Comparison of ENCODE assay signal across 36 cellular contexts in genomic region chr14:61254803-61255526, GRCh38. TPM values are rescaled to one million over a fixed set of nuclear protein-coding genes. Genes with fewer than 3 reads are reported as not detected.
DNase-seq lines count a peak whose midpoint lies in the region; ATAC-seq, FAIRE-seq and TF ChIP-seq lines count a peak whose summit lies in the region.
"Had no signal": no experiment of that assay in that cellular context is flagged by ENCODE, and none has a peak within 500 bp of the region (broad histone marks: within the 10 kb centered on the region; RNA-seq: fewer than 3 reads in every experiment).

No MANE protein-coding gene starts in this region.

- H2BK20ac ChIP-seq in H1 (ENCODE audit: low read length): no peak overlapping the region

- no peaks in the 10 kb centered on the region for H4K20me1 ChIP-seq in BLaER1
- H4K20me1 ChIP-seq in H1 (replicated peaks in 1 of 2; ENCODE audit: control insufficient read depth in 1 of 2, insufficient read depth in 2 of 2, low read length in 2 of 2): no peaks in the 10 kb centered on the region

- POLR2A ChIA-PET in H1 (lab: Charles Lee; ENCODE audit: partially characterized antibody): interaction anchor here (1.1 to 1.2 kb wide), 2 partner anchors 274 to 596 kb away, joined by 3 read pairs; partner anchors contain the start of genes SLC38A6 and TRMT5

- H3K23ac ChIP-seq in H1 (ENCODE audit: insufficient read length): no peak overlapping the region

- no peak overlapping the region for H2BK15ac ChIP-seq in H1 (ENCODE audit: low read length)

- TF ChIP-seq EP300 in H1 (IDR thresholded peaks at IDR 0.05; ENCODE audit: borderline replicate concordance in 1 of 2, low read depth in 2 of 2, low read length in 2 of 2): no peak

- peak; percentile 52 for FAIRE-seq in H1 (lab: Jason Lieb, UNC)
- FAIRE-seq in D721Med (lab: Jason Lieb, UNC): no peak
- FAIRE-seq: TTC549 had no signal

- H3K9ac ChIP-seq in BLaER1 (no peak overlapping the region), HUES48 (ENCODE audit: low read depth, low read length) (no peak overlapping the region), H1 (replicated peaks in 1 of 4; ENCODE audit: extremely low read depth in 1 of 4, low read depth in 3 of 4, low read length in 3 of 4) (no peak overlapping the region)

- DNase-seq in H1 (ENCODE audit: low read depth in 1 of 2, low spot score in 2 of 2) (peak in 1 of 2 experiments; percentile 50), nephron progenitor cell (peak; percentile 25), inferior parietal cortex (ENCODE audit: extremely low spot score) (no peak), NOMO-1 treated with dmso at 0.1 percent for 144 hours (lab: John Stamatoyannopoulos, UW; ENCODE audit: unreplicated experiment) (no peak), left cardiac atrium (no peak), D721Med (ENCODE audit: insufficient read length, low spot score) (no peak)
- DNase-seq: activated CD4-positive, alpha-beta memory T cell treated with anti-CD3 and anti-CD28 coated beads, Interleukin-2, amount 10 ng/mL, durations not matched to agents 7 days and 5 days; activated CD4-positive, CD25-positive, alpha-beta regulatory T cell treated with anti-CD3 and anti-CD28 coated beads, Interleukin-2, amount 50 U/mL, for 72 hours; activated CD8-positive, alpha-beta memory T cell treated with anti-CD3 and anti-CD28 coated beads, Interleukin-2, amount 50 U/mL, for 48 hours; CD4-positive, alpha-beta memory T cell; effector memory CD8-positive, alpha-beta T cell; foreskin fibroblast; GDM1; heart right ventricle; HFFc6; left ventricle myocardium superior; naive thymus-derived CD8-positive, alpha-beta T cell; NCI-H1048; NCI-H187 treated with DMSO at 0.1 percent for 48 hours; NCI-H526 treated with DMSO at 0.1 percent for 48 hours; retina; stimulated activated CD4-positive, alpha-beta T cell treated with anti-CD3 and anti-CD28 coated beads, Interleukin-1b, Interleukin-23, amount 100 ng/mL, for 48 hours; stimulated activated CD8-positive, alpha-beta memory T cell treated with anti-CD3 and anti-CD28 coated beads, Interleukin-4, amount 100 ng/mL, for 48 hours; stimulated activated naive CD8-positive, alpha-beta T cell treated with anti-CD3 and anti-CD28 coated beads, Interleukin-15, amount 100 ng/mL, for 72 hours had no signal

- H3K4me1 ChIP-seq in BLaER1 (peaks cover 22% of the 10 kb centered on the region), HUES48 (ENCODE audit: control insufficient read depth, insufficient read depth, low read length) (peaks cover 18% of the 10 kb centered on the region), H1 (replicated peaks in 1 of 4; ENCODE audit: control insufficient read depth in 3 of 4, insufficient read depth in 4 of 4, low read length in 3 of 4) (peaks cover 0 to 3% (median 0%) of the 10 kb centered on the region in 4 experiments; a peak in 5 of 7 replicates)

- H3K79me2 ChIP-seq in H1 (ENCODE audit: control insufficient read depth in 1 of 2, insufficient read depth in 2 of 2, low read length in 2 of 2): no peaks in the 10 kb centered on the region

- 20% methylated on average over 8 of the region's 8 CpGs; no CpG with 5 or more reads in 1 of the 2 experiments for WGBS in H1 (ENCODE audit: extremely low coverage in 1 of 2, insufficient coverage in 1 of 2, insufficient read length in 1 of 2, insufficient replicate concordance in 2 of 2, low coverage in 1 of 2, low lambda C conversion rate in 2 of 2, missing lambda C conversion rate in 1 of 2), 2 experiments

- H3K27ac Mint-ChIP-seq in nephron progenitor cell: no peak overlapping the region
- H3K27ac Mint-ChIP-seq: activated CD4-positive, alpha-beta memory T cell treated with anti-CD3 and anti-CD28 coated beads, Interleukin-2, amount 10 ng/mL, durations not matched to agents 7 days and 5 days; activated naive CD4-positive, alpha-beta T cell treated with anti-CD3 and anti-CD28 coated beads, Interleukin-2, amount 50 U/mL, for 24 hours; activated T-helper 17 cell treated with anti-CD3 and anti-CD28 coated beads, Interleukin-2, amount 50 U/mL, for 72 hours; CD4-positive, alpha-beta memory T cell; effector memory CD8-positive, alpha-beta T cell; HFFc6; IgD-negative memory B cell; naive thymus-derived CD8-positive, alpha-beta T cell; stimulated activated naive CD8-positive, alpha-beta T cell treated with anti-CD3 and anti-CD28 coated beads, Interleukin-15, amount 100 ng/mL, for 72 hours; T-helper 1 cell treated with Interleukin-12 subunit alpha and Interleukin-12 subunit beta and Interleukin-4 antibody, amounts not matched to agents 30 μg/mL and 1 μg/mL, for 36 hours had no signal

- no peak overlapping the region for H2AK5ac ChIP-seq in H1 (ENCODE audit: low read depth, low read length)

- CTCF ChIA-PET in H1 (lab: Charles Lee; ENCODE audit: partially characterized antibody): interaction anchor here (0.6 to 4.0 kb wide), 10 partner anchors 8 to 1060 kb away, joined by 3 to 30 read pairs (median 4); no protein-coding TSS in a partner anchor

- peaks cover 71% of the 10 kb centered on the region for H3K4me1 Mint-ChIP-seq in nephron progenitor cell
- H3K4me1 Mint-ChIP-seq: activated naive CD4-positive, alpha-beta T cell treated with anti-CD3 and anti-CD28 coated beads, Interleukin-2, amount 50 U/mL, for 24 hours; activated T-helper 17 cell treated with anti-CD3 and anti-CD28 coated beads, Interleukin-2, amount 50 U/mL, for 72 hours; stimulated activated naive CD8-positive, alpha-beta T cell treated with anti-CD3 and anti-CD28 coated beads, Interleukin-15, amount 100 ng/mL, for 72 hours had no signal

- no peak overlapping the region for H4K8ac ChIP-seq in H1 (ENCODE audit: extremely low read depth, insufficient read depth, low read length)

- H2BK120ac ChIP-seq in H1 (replicated peaks; ENCODE audit: low read depth, low read length): no peak overlapping the region

- H2BK5ac ChIP-seq in H1 (ENCODE audit: low read depth, low read length): no peak overlapping the region

- peaks cover 14% of the 10 kb centered on the region for H3K27me3 Mint-ChIP-seq in nephron progenitor cell (ENCODE audit: low read depth, poor library complexity)

- H3K27me3 ChIP-seq in BLaER1 (no peaks in the 10 kb centered on the region), HUES48 (ENCODE audit: control insufficient read depth, insufficient read depth, low read length) (peaks cover 33% of the 10 kb centered on the region), H1 (replicated peaks in 1 of 4; ENCODE audit: control insufficient read depth in 3 of 4, extremely low read depth in 1 of 4, insufficient read depth in 3 of 4, low read length in 3 of 4) (peaks cover 0 to 8% (median 6%) of the 10 kb centered on the region in 4 experiments; a peak in 3 of 7 replicates)

- no peak overlapping the region for H2AFZ ChIP-seq in H1 (ENCODE audit: low read length)

- no peak for ATAC-seq in left cardiac atrium
- ATAC-seq: activated T-helper 17 cell treated with anti-CD3 and anti-CD28 coated beads, Interleukin-2, amount 50 U/mL, for 72 hours; effector memory CD8-positive, alpha-beta T cell; esophagus mucosa; heart right ventricle; left ventricle myocardium superior; naive thymus-derived CD8-positive, alpha-beta T cell; stimulated activated naive CD8-positive, alpha-beta T cell treated with anti-CD3 and anti-CD28 coated beads, Interleukin-15, amount 100 ng/mL, for 72 hours had no signal

- H3K4me3 ChIP-seq in BLaER1 (no peak overlapping the region), HUES48 (ENCODE audit: low read depth, low read length) (peak overlapping the region; percentile 6; the same call in 1 of the 2 replicates), H1 (ENCODE audit: extremely low read depth in 1 of 4, insufficient read depth in 2 of 4, low read depth in 3 of 4, low read length in 4 of 4) (no peak overlapping the region)
- H3K4me3 ChIP-seq: coronary artery, heart right ventricle, smooth muscle cell had no signal

- TF ChIP-seq CTCF in H1 (IDR thresholded peaks at IDR 0.05; ENCODE audit: control extremely low read depth in 1 of 3, insufficient read depth in 1 of 3, low read depth in 1 of 3, low read length in 3 of 3): peak in 1 of 3 experiments; percentile 27; a peak in 1 of 4 replicates
- no peak for TF ChIP-seq CTCF in nephron progenitor cell (IDR thresholded peaks at IDR 0.05)
- no peak for TF ChIP-seq CTCF in D721Med (IDR thresholded peaks at IDR 0.05; ENCODE audit: insufficient read depth, missing control alignments)

- no peaks in the 10 kb centered on the region for H3K9me3 Mint-ChIP-seq in nephron progenitor cell
- H3K9me3 Mint-ChIP-seq: activated CD4-positive, alpha-beta memory T cell treated with anti-CD3 and anti-CD28 coated beads, Interleukin-2, amount 10 ng/mL, durations not matched to agents 7 days and 5 days; activated naive CD4-positive, alpha-beta T cell treated with anti-CD3 and anti-CD28 coated beads, Interleukin-2, amount 50 U/mL, for 24 hours; activated T-helper 17 cell treated with anti-CD3 and anti-CD28 coated beads, Interleukin-2, amount 50 U/mL, for 72 hours; CD4-positive, alpha-beta memory T cell; effector memory CD8-positive, alpha-beta T cell; HFFc6; IgD-negative memory B cell; naive thymus-derived CD8-positive, alpha-beta T cell; stimulated activated naive CD8-positive, alpha-beta T cell treated with anti-CD3 and anti-CD28 coated beads, Interleukin-15, amount 100 ng/mL, for 72 hours; T-helper 1 cell treated with Interleukin-12 subunit alpha and Interleukin-12 subunit beta and Interleukin-4 antibody, amounts not matched to agents 30 μg/mL and 1 μg/mL, for 36 hours had no signal

- H3K36me3 ChIP-seq in BLaER1: no peaks in the 10 kb centered on the region
- H3K36me3 ChIP-seq in HUES48 (ENCODE audit: control insufficient read depth, insufficient read depth, low read length): no peaks in the 10 kb centered on the region
- H3K36me3 ChIP-seq in H1 (ENCODE audit: control insufficient read depth in 2 of 4, insufficient read depth in 4 of 4, low read length in 3 of 4): no peaks in the 10 kb centered on the region
- H3K36me3 ChIP-seq: heart right ventricle had no signal

- H3K4ac ChIP-seq in H1 (replicated peaks; ENCODE audit: insufficient read length, low read depth, low read length): no peak overlapping the region

- intact Hi-C loops in left cardiac atrium (cut with DNase I): loop anchor here (5.0 to 10.0 kb wide), 2 partner anchors 903 to 910 kb away; no protein-coding TSS in a partner anchor

- TF ChIP-seq RAD21 in H1 (IDR thresholded peaks at IDR 0.05 in 1 of 2, conservative IDR thresholded peaks at IDR 0.05 in 1 of 2; ENCODE audit: low read depth in 2 of 2, low read length in 2 of 2): peak in 1 of 2 experiments; percentile 22; a peak in 2 of 4 replicates

- H3K36me3 Mint-ChIP-seq in nephron progenitor cell (ENCODE audit: low read depth): no peaks in the 10 kb centered on the region
- H3K36me3 Mint-ChIP-seq: activated naive CD4-positive, alpha-beta T cell treated with anti-CD3 and anti-CD28 coated beads, Interleukin-2, amount 50 U/mL, for 24 hours; CD4-positive, alpha-beta memory T cell; naive thymus-derived CD8-positive, alpha-beta T cell had no signal

- H3K27ac ChIP-seq in BLaER1 (no peak overlapping the region), HUES48 (ENCODE audit: low read depth, low read length) (peak overlapping the region; percentile 80), H1 (ENCODE audit: low read depth, low read length) (no peak overlapping the region)
- H3K27ac ChIP-seq: coronary artery, heart right ventricle, HL-60, RWPE1 had no signal

- no peaks in the 10 kb centered on the region for H3K79me1 ChIP-seq in H1 (ENCODE audit: low read depth, low read length)

- H4K91ac ChIP-seq in H1 (replicated peaks; ENCODE audit: insufficient read length, low read length): no peak overlapping the region

- H3K4me3 Mint-ChIP-seq in nephron progenitor cell: no peak overlapping the region
- H3K4me3 Mint-ChIP-seq: activated CD4-positive, alpha-beta memory T cell treated with anti-CD3 and anti-CD28 coated beads, Interleukin-2, amount 10 ng/mL, durations not matched to agents 7 days and 5 days; activated naive CD4-positive, alpha-beta T cell treated with anti-CD3 and anti-CD28 coated beads, Interleukin-2, amount 50 U/mL, for 24 hours; activated T-helper 17 cell treated with anti-CD3 and anti-CD28 coated beads, Interleukin-2, amount 50 U/mL, for 72 hours; CD4-positive, alpha-beta memory T cell; effector memory CD8-positive, alpha-beta T cell; HFFc6; IgD-negative memory B cell; naive thymus-derived CD8-positive, alpha-beta T cell; stimulated activated naive CD8-positive, alpha-beta T cell treated with anti-CD3 and anti-CD28 coated beads, Interleukin-15, amount 100 ng/mL, for 72 hours; T-helper 1 cell treated with Interleukin-12 subunit alpha and Interleukin-12 subunit beta and Interleukin-4 antibody, amounts not matched to agents 30 μg/mL and 1 μg/mL, for 36 hours had no signal

- H3K4me2 ChIP-seq in BLaER1: peak overlapping the region; percentile 56; the same call in 1 of the 2 replicates
- peak overlapping the region; percentile 8 to 51 for H3K4me2 ChIP-seq in H1 (ENCODE audit: insufficient read depth in 1 of 2, low read depth in 2 of 2, low read length in 2 of 2)
- H3K4me2 ChIP-seq: smooth muscle cell had no signal

- H3K14ac ChIP-seq in H1 (ENCODE audit: insufficient read length): no peak overlapping the region

- no peaks in the 10 kb centered on the region for H3K9me3 ChIP-seq in BLaER1
- no peaks in the 10 kb centered on the region for H3K9me3 ChIP-seq in HUES48 (ENCODE audit: control insufficient read depth, insufficient read depth, low read length)
- H3K9me3 ChIP-seq in H1 (ENCODE audit: insufficient read depth in 2 of 2, low read depth in 1 of 2, low read length in 1 of 2): no peaks in the 10 kb centered on the region
- H3K9me3 ChIP-seq: heart right ventricle had no signal

- no peak overlapping the region for H4K5ac ChIP-seq in H1 (ENCODE audit: insufficient read length, low read depth, low read length)

- no peak for TF ChIP-seq POLR2A in H1 (IDR thresholded peaks at IDR 0.05; ENCODE audit: control extremely low read depth in 1 of 2, low read depth in 2 of 2, low read length in 2 of 2)

- H3K23me2 ChIP-seq in H1 (ENCODE audit: low read depth, low read length): no peaks in the 10 kb centered on the region; the same call in 1 of the 2 replicates

- no peak overlapping the region for H2BK12ac ChIP-seq in H1 (ENCODE audit: low read depth, low read length)

- no peak overlapping the region for H3K56ac ChIP-seq in H1 (replicated peaks; ENCODE audit: insufficient read length, low read depth, low read length)

- no peak overlapping the region for H3K18ac ChIP-seq in H1 (ENCODE audit: extremely low read depth, low read length)

RNA-seq across cellular contexts. Expression of gene TMEM30B, which starts 26.2 kb away (rescaled TPM):
- 11.0 and 11.2 TPM in 2 replicates for total RNA-seq in H1 (2021; fragmentation: NEBNext Ultra II Directional; extraction: Animal tissue kit (Norgen Biotek cat#: 25700))
- 18.7 and 27.3 TPM in 2 replicates for polyA plus RNA-seq in H1 (2011; rRNA removed)
- polyA plus RNA-seq in H1 (2011; cell fraction: cytosol; rRNA removed): 12.9 TPM
- 11.5 TPM for polyA plus RNA-seq in H1 (2011; cell fraction: nucleus; rRNA removed)
- polyA plus RNA-seq in H1 (2012, experiment 1 of 2): 8.2 to 13.0 TPM (median 9.7 TPM) in 4 replicates
- 2.9 TPM for polyA plus RNA-seq in H1 (2012, experiment 2 of 2)
- polyA plus RNA-seq in H1 (2013, experiment 1 of 2): 15.9 TPM
- 17.2 TPM for polyA plus RNA-seq in H1 (2013, experiment 2 of 2)
- 3.5 and 7.7 TPM in 2 replicates for polyA minus RNA-seq in H1 (2011; rRNA and poly(A)+ RNA removed)
- 13.5 TPM for polyA minus RNA-seq in H1 (2011; cell fraction: cytosol; rRNA and poly(A)+ RNA removed)
- polyA minus RNA-seq in H1 (2011; cell fraction: nucleus; rRNA and poly(A)+ RNA removed): 11.6 TPM
- total RNA-seq in left cardiac atrium: 1 to 10 TPM in 1 of 2 donors, under 1 TPM in 1; 0.82 to 1.5 TPM
- total RNA-seq: HFFc6 had no signal
